14 cellular contexts compared by ENCODE assay signal in the genomic region with DNA sequence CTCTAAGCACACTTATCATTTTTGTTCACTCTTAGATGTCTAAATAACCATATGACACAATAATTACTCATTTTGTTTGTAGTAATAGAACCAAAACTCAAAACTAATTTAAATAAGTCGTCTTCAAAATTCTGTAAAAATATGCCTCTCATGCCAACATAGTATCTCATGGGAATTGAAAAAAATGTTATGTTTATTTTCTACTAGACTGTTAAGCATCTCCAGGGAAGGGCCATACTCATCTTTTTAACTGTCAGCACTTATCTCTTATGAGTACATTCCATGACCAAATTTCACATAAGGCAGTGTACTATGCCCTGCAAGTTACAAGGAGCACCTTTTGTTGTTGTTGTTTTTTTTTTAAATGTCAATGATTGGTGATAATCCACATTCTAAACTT. TPM values are rescaled to one million over a fixed set of nuclear protein-coding genes. Genes with fewer than 3 reads are reported as not detected.
A peak's percentile ranks its signal among the peaks of the same experiment; 100 is the strongest.
DNase-seq lines count a peak whose midpoint lies in the region; ATAC-seq and TF ChIP-seq lines count a peak whose summit lies in the region.
"Had no signal": no experiment of that assay in that cellular context is flagged by ENCODE, and none has a peak within 500 bp of the region (broad histone marks: within the 10 kb centered on the region; RNA-seq: fewer than 3 reads in every experiment).

No MANE protein-coding gene starts in this region.

- TF ChIP-seq POLR2A in IMR-90 (IDR thresholded peaks at IDR 0.05; ENCODE audit: low read depth, low read length), result no peak

- no peak overlapping the region for H3K18ac ChIP-seq in IMR-90 (ENCODE audit: low read depth, low read length)

- H2AK5ac ChIP-seq in IMR-90 (ENCODE audit: low read depth, low read length), result no peak overlapping the region

- H2BK20ac ChIP-seq in IMR-90 (ENCODE audit: low read depth, low read length), result no peak overlapping the region

- H3K23ac ChIP-seq in IMR-90 (ENCODE audit: low read depth, low read length), result no peak overlapping the region

- no peak overlapping the region for H3K4ac ChIP-seq in IMR-90 (ENCODE audit: low read depth, low read length)

- no CpG with 5 or more reads among the region's 1 CpG for WGBS in IMR-90 (ENCODE audit: extremely low coverage in 2 of 2, insufficient read length in 1 of 2), 2 experiments

- no peak overlapping the region for H4K91ac ChIP-seq in IMR-90 (ENCODE audit: insufficient read depth, low read depth, low read length)

- no peak overlapping the region for H3K9ac ChIP-seq in IMR-90 (ENCODE audit: low read depth, low read length)

- dilution Hi-C loops in IMR-90 (cut with HindIII; ENCODE audit: low sequenced_read_pairs, unreplicated experiment), result no loop called here

- H3K9me3 Mint-ChIP-seq in WTC11 (no peaks in the 10 kb centered on the region), nephron progenitor cell (no peaks in the 10 kb centered on the region)
- H3K9me3 Mint-ChIP-seq: CD4-positive, alpha-beta T cell had no signal

- DNase-seq in IMR-90, result no peak
- DNase-seq in WTC11 (ENCODE audit: low spot score), result no peak
- peak; percentile 74 for DNase-seq in fibroblast of gingiva (ENCODE audit: low read depth)
- no peak for DNase-seq in nephron progenitor cell
- no peak for DNase-seq in cerebellar cortex (ENCODE audit: low spot score)
- DNase-seq in central memory CD4-positive, alpha-beta T cell, result no peak
- DNase-seq in SHP77 treated with DMSO at 0.1 percent for 48 hours (lab: John Stamatoyannopoulos, UW), result no peak
- DNase-seq: C1 segment of cervical spinal cord; Calu3; CD4-positive, alpha-beta T cell; DMS153; GF-D8 had no signal

- peaks cover 5% of the 10 kb centered on the region for H3K9me1 ChIP-seq in IMR-90 (ENCODE audit: insufficient read depth, low read length)

- no peak overlapping the region for H2BK5ac ChIP-seq in IMR-90 (ENCODE audit: low read depth, low read length, poor library complexity, severe bottlenecking)

- in situ Hi-C loops in IMR-90 (cut with MboI; ENCODE audit: low sequenced_read_pairs), result no loop called here

- H3K36me3 ChIP-seq in IMR-90 (ENCODE audit: control insufficient read depth, insufficient read depth, low read length), result peaks cover 3% of the 10 kb centered on the region

- H4K8ac ChIP-seq in IMR-90 (ENCODE audit: low read depth in 2 of 2, low read length in 2 of 2), result no peak overlapping the region

- ATAC-seq in IMR-90 (ENCODE audit: low read depth), result peak; percentile 51
- no peak for ATAC-seq in WTC11
- ATAC-seq: HCT116 had no signal

- H3K27ac Mint-ChIP-seq in WTC11 (peak overlapping the region; percentile 10; the same call in 1 of the 2 replicates), nephron progenitor cell (peak overlapping the region; percentile 26)
- H3K27ac Mint-ChIP-seq: B cell; CD4-positive, alpha-beta T cell had no signal

- no peaks in the 10 kb centered on the region for H3K27me3 ChIP-seq in IMR-90 (ENCODE audit: control insufficient read depth, insufficient read depth, low read length)

- H2AFZ ChIP-seq in IMR-90 (replicated peaks; ENCODE audit: low read length, poor library complexity), result no peak overlapping the region

- no peak overlapping the region for H3K56ac ChIP-seq in IMR-90 (ENCODE audit: extremely low read depth, insufficient read depth, low read length)

- peaks cover 4% of the 10 kb centered on the region; the same call in 1 of the 2 replicates for H4K20me1 ChIP-seq in IMR-90 (ENCODE audit: insufficient read depth, low read length)

- no peak overlapping the region for H3K14ac ChIP-seq in IMR-90 (replicated peaks; ENCODE audit: low read depth, low read length)

- TF ChIP-seq CTCF in IMR-90 (conservative IDR thresholded peaks at IDR 0.05; ENCODE audit: low read depth, low read length), result no peak
- no peak for TF ChIP-seq CTCF in WTC11 (IDR thresholded peaks at IDR 0.05)
- TF ChIP-seq CTCF in nephron progenitor cell (IDR thresholded peaks at IDR 0.05), result no peak

- H3K4me1 Mint-ChIP-seq in WTC11, result no peaks in the 10 kb centered on the region
- no peaks in the 10 kb centered on the region for H3K4me1 Mint-ChIP-seq in nephron progenitor cell
- H3K4me1 Mint-ChIP-seq: B cell had no signal

- H3K27me3 Mint-ChIP-seq in WTC11 (ENCODE audit: low read depth), result no peaks in the 10 kb centered on the region
- H3K27me3 Mint-ChIP-seq in nephron progenitor cell (ENCODE audit: low read depth, poor library complexity), result peaks cover 6% of the 10 kb centered on the region
- H3K27me3 Mint-ChIP-seq: B cell had no signal

- CTCF ChIA-PET in IMR-90 (lab: Yijun Ruan, JAX) (no interaction called here), WTC11 (lab: Charles Lee) (no interaction called here)

- H3K4me3 Mint-ChIP-seq in WTC11 (no peak overlapping the region), nephron progenitor cell (no peak overlapping the region)
- H3K4me3 Mint-ChIP-seq: B cell; CD4-positive, alpha-beta T cell had no signal

- no peak overlapping the region for H4K5ac ChIP-seq in IMR-90 (ENCODE audit: low read depth, low read length)

- no peak overlapping the region for H2AK9ac ChIP-seq in IMR-90 (replicated peaks; ENCODE audit: low read depth, low read length, poor library complexity)

- POLR2A ChIA-PET in IMR-90 (lab: Charles Lee; ENCODE audit: unreplicated experiment) (no interaction called here), WTC11 (lab: Charles Lee) (no interaction called here)

- no peaks in the 10 kb centered on the region for H3K9me3 ChIP-seq in IMR-90 (ENCODE audit: control insufficient read depth, insufficient read depth, low read length)

- BruUV-seq in IMR-90 (replicated peaks; lab: Mats Ljungman, UMichigan), result no TSS peak

- TF ChIP-seq RAD21 in IMR-90 (IDR thresholded peaks at IDR 0.05; ENCODE audit: low read length), result no peak

- intact Hi-C loops in IMR-90 (cut with micrococcal nuclease), result no loop called here

- H2BK120ac ChIP-seq in IMR-90 (ENCODE audit: low read depth, low read length), result no peak overlapping the region

- H3K4me2 ChIP-seq in IMR-90 (ENCODE audit: low read depth, low read length), result no peak overlapping the region

- H3K79me1 ChIP-seq in IMR-90 (ENCODE audit: low read depth in 1 of 2, low read length in 2 of 2), result peaks cover 0 to 8% of the 10 kb centered on the region in 2 experiments; a peak in 2 of 4 replicates

- H2BK15ac ChIP-seq in IMR-90 (ENCODE audit: low read depth, low read length), result no peak overlapping the region

- H3K4me1 ChIP-seq in IMR-90 (ENCODE audit: control insufficient read depth, insufficient read depth, low read length), result no peaks in the 10 kb centered on the region

- no peak overlapping the region for H3K27ac ChIP-seq in IMR-90 (ENCODE audit: insufficient read depth, low read length)

- H3K36me3 Mint-ChIP-seq in WTC11 (peaks cover 11% of the 10 kb centered on the region), nephron progenitor cell (ENCODE audit: low read depth) (peaks cover 44% of the 10 kb centered on the region)

- H3K4me3 ChIP-seq in IMR-90 (ENCODE audit: insufficient read depth, low read depth, low read length), result no peak overlapping the region

TF ChIP-seq in IMR-90, 13 proteins besides CTCF, POLR2A, EP300 and RAD21 (continues in another document):
- TF ChIP-seq BHLHE40 (IDR thresholded peaks at IDR 0.05; ENCODE audit: low read depth, low read length) (no peak), CHD1 (IDR thresholded peaks at IDR 0.05; ENCODE audit: low read depth, low read length) (no peak), USF2 (IDR thresholded peaks at IDR 0.05; ENCODE audit: low read depth, low read length) (no peak), CEBPB (IDR thresholded peaks at IDR 0.05; ENCODE audit: low read depth, low read length) (no peak), MXI1 (IDR thresholded peaks at IDR 0.05; ENCODE audit: borderline replicate concordance, low read depth, low read length) (no peak), RFX5 (IDR thresholded peaks at IDR 0.05; ENCODE audit: low read depth, low read length) (no peak)

TF ChIP-seq in WTC11, 78 proteins besides CTCF, POLR2A, EP300 and RAD21 (continues in another document):
- TF ChIP-seq KAT7 (CRISPR knock-in tag; IDR thresholded peaks at IDR 0.05; ENCODE audit: borderline replicate concordance) (no peak), ETV6 (CRISPR knock-in tag; IDR thresholded peaks at IDR 0.05) (no peak), GABPB1 (CRISPR knock-in tag; IDR thresholded peaks at IDR 0.05) (no peak), ERG (CRISPR knock-in tag; IDR thresholded peaks at IDR 0.05) (no peak), IRF2 (CRISPR knock-in tag; IDR thresholded peaks at IDR 0.05; ENCODE audit: borderline replicate concordance, low read depth) (no peak), ELF4 (CRISPR knock-in tag; IDR thresholded peaks at IDR 0.05; ENCODE audit: low read depth) (no peak), USF2 (CRISPR knock-in tag; IDR thresholded peaks at IDR 0.05) (no peak)

RNA-seq across cellular contexts. Expression of gene USF3, which starts 18.3 kb away (rescaled TPM):
- total RNA-seq in IMR-90 (2012; rRNA removed) (5.2 and 6.1 TPM in 2 replicates), WTC11 (2021) (14.8 to 16.4 TPM (median 15.9 TPM) in 3 replicates)
- 2.8 and 3.0 TPM in 2 replicates for polyA plus RNA-seq in IMR-90 (2012; rRNA removed)
- polyA plus RNA-seq in IMR-90 (2012; cell fraction: cytosol; rRNA removed), result 0.74 and 0.76 TPM in 2 replicates
- polyA plus RNA-seq in IMR-90 (2012; cell fraction: nucleus; rRNA removed; ENCODE audit: low replicate concordance), result 0.59 and 3.7 TPM in 2 replicates

RNA-seq across cellular contexts. Expression of gene NAA50, which starts 31.3 kb away (rescaled TPM):
- total RNA-seq in IMR-90 (2012; rRNA removed) (115 and 125 TPM in 2 replicates), WTC11 (2021) (170 to 193 TPM (median 175 TPM) in 3 replicates)
- 30.5 and 42.4 TPM in 2 replicates for polyA plus RNA-seq in IMR-90 (2012; rRNA removed)
- polyA plus RNA-seq in IMR-90 (2012; cell fraction: cytosol; rRNA removed), result 36.4 and 55.0 TPM in 2 replicates
- 22.5 and 26.1 TPM in 2 replicates for polyA plus RNA-seq in IMR-90 (2012; cell fraction: nucleus; rRNA removed; ENCODE audit: low replicate concordance)

RNA-seq across cellular contexts. Expression of gene ATP6V1A, which starts 32.1 kb away (rescaled TPM):
- total RNA-seq in IMR-90 (2012; rRNA removed) (84.4 and 98.0 TPM in 2 replicates), WTC11 (2021) (85.6 to 90.7 TPM (median 88.9 TPM) in 3 replicates)
- polyA plus RNA-seq in IMR-90 (2012; rRNA removed), result 12.1 and 15.1 TPM in 2 replicates
- 5.3 and 6.9 TPM in 2 replicates for polyA plus RNA-seq in IMR-90 (2012; cell fraction: cytosol; rRNA removed)
- polyA plus RNA-seq in IMR-90 (2012; cell fraction: nucleus; rRNA removed; ENCODE audit: low replicate concordance), result 2.6 and 12.8 TPM in 2 replicates
